8 cellular contexts compared by ENCODE assay signal in genomic region chrX:54182194-54182863, GRCh38. TPM values are rescaled to one million over a fixed set of nuclear protein-coding genes. Genes with fewer than 3 reads are reported as not detected.
DNase-seq lines count a peak whose midpoint lies in the region; ATAC-seq and TF ChIP-seq lines count a peak whose summit lies in the region.

No MANE protein-coding gene starts in this region.

- H3K4me3 ChIP-seq in ovary: peak overlapping the region; percentile 43
- H3K4me3 ChIP-seq in tibial nerve: peak overlapping the region; percentile 57 to 90 (median 64)

- H3K36me3 ChIP-seq in ovary (no peaks in the 10 kb centered on the region), tibial nerve (no peaks in the 10 kb centered on the region)

- intact Hi-C loops in head of caudate nucleus (cut with DNase I): loop anchor here (5.0 kb wide), 1 partner anchor 140 kb away; the partner anchor contains the start of gene PHF8
- intact Hi-C loops in ovary (cut with DNase I): loop anchor here in 1 of 4 donors (10.0 kb wide), 1 partner anchor 822 kb away; the partner anchor contains the start of gene APEX2

- H3K27ac ChIP-seq in ovary (peak overlapping the region; percentile 66 to 82), tibial nerve (peak overlapping the region; percentile 78 to 92 (median 88))

- TF ChIP-seq CTCF in ovary (IDR thresholded peaks at IDR 0.05) (no peak), tibial nerve (IDR thresholded peaks at IDR 0.05) (no peak)

- peak; percentile 9 for DNase-seq in DMS114 treated with DMSO at 0.1 percent for 48 hours (lab: John Stamatoyannopoulos, UW; ENCODE audit: unreplicated experiment)
- DNase-seq in HuH-7 (ENCODE audit: low spot score): peak; percentile 8
- DNase-seq in SHP77 treated with DMSO at 0.1 percent for 48 hours (lab: John Stamatoyannopoulos, UW): peak; percentile 38
- DNase-seq in activated naive CD4-positive, alpha-beta T cell treated with Interleukin-2 at 50 U/mL for 16 hours: peak; percentile 74
- peak; percentile 46 to 89 (median 74) for DNase-seq in head of caudate nucleus
- peak; percentile 41 to 64 (median 59) for DNase-seq in ovary
- DNase-seq in tibial nerve (ENCODE audit: low spot score in 2 of 2): peak; percentile 26 to 30

- no peaks in the 10 kb centered on the region for H3K9me3 ChIP-seq in ovary
- H3K9me3 ChIP-seq in tibial nerve: no peaks in the 10 kb centered on the region

- H3K4me1 ChIP-seq in ovary (ENCODE audit: insufficient read depth) (peaks cover 3% of the 10 kb centered on the region), tibial nerve (peaks cover 0 to 45% (median 6%) of the 10 kb centered on the region in 4 donors)

- WGBS in ovary, 3 donors: 34 to 52% (median 47%) methylated on average over 23 to 36 of the region's 36 CpGs
- WGBS in tibial nerve, 2 donors: 1 to 29% methylated on average over 9 to 17 of the region's 36 CpGs

- no peak for TF ChIP-seq EP300 in ovary (IDR thresholded peaks at IDR 0.05)
- TF ChIP-seq EP300 in tibial nerve (IDR thresholded peaks at IDR 0.05): peak in 1 of 2 donors; percentile 26

- ATAC-seq in GM21390 (IDR thresholded peaks at IDR 0.05; ENCODE audit: unreplicated experiment): peak; percentile 69

- TF ChIP-seq POLR2A in ovary (IDR thresholded peaks at IDR 0.05): no peak
- peak in 1 of 2 donors; percentile 30 for TF ChIP-seq POLR2A in tibial nerve (IDR thresholded peaks at IDR 0.05)

- H3K27me3 ChIP-seq in ovary (no peaks in the 10 kb centered on the region), tibial nerve (no peaks in the 10 kb centered on the region)

RNA-seq across cellular contexts. Expression of gene FAM120C, which starts 0.7 kb away (rescaled TPM):
- total RNA-seq in ovary (10 to 100 TPM in 5 of 7 donors, 1 to 10 TPM in 2; 8.6 to 19.3 (median 16.0) TPM), tibial nerve (10 to 100 TPM; 12.3 to 21.6 (median 17.4) TPM)
- 1 to 10 TPM; 3.3 to 7.5 TPM for polyA plus RNA-seq in ovary

Comparison
In these comparisons a context has a peak if more than half of its experiments do, and no peak if none do; other contexts are left out.
1. Peak in every context shown above with its lines: DNase-seq, ATAC-seq, H3K4me3 ChIP-seq and H3K27ac ChIP-seq.
2. DNase-seq: peak in every context shown above with its lines; median percentile 74 in head of caudate nucleus; 74 in activated naive CD4-positive, alpha-beta T cell treated with Interleukin-2 at 50 U/mL for 16 hours; 59 in ovary; 38 in SHP77 treated with DMSO at 0.1 percent for 48 hours; 28 in tibial nerve; 9 in DMS114 treated with DMSO at 0.1 percent for 48 hours; 8 in HuH-7.